In genomic region chr1:102628008-102628736, GRCh38 we compare ENCODE assay signal across 17 cellular contexts.
DNase-seq lines count a peak whose midpoint lies in the region; ATAC-seq and TF ChIP-seq lines count a peak whose summit lies in the region.
"Had no signal": no experiment of that assay in that cellular context is flagged by ENCODE, and none has a peak within 500 bp of the region (broad histone marks: within the 10 kb centered on the region; RNA-seq: fewer than 3 reads in every experiment).

No MANE protein-coding gene starts in this region.

- CTCF ChIA-PET in MCF 10A (lab: Yijun Ruan, JAX), result no interaction called here

- intact Hi-C loops in MCF 10A (cut with micrococcal nuclease), result no loop called here
- intact Hi-C loops in colonic mucosa (cut with DNase I), result no loop called here

- peak; percentile 34 for DNase-seq in EH (ENCODE audit: low read depth)
- DNase-seq in NCI-H526 (lab: John Stamatoyannopoulos, UW), result peak; percentile 48 to 71
- DNase-seq in MCF 10A (ENCODE audit: unreplicated experiment), result peak; percentile 20
- DNase-seq in activated CD8-positive, alpha-beta memory T cell treated with anti-CD3 and anti-CD28 coated beads, Interleukin-2, amount 50 U/mL, for 48 hours, result no peak
- DNase-seq in colonic mucosa, result no peak
- DNase-seq in HUDEP-2 (lab: John Stamatoyannopoulos, UW; ENCODE audit: unreplicated experiment in 76 of 76), result no peak
- DNase-seq: activated CD8-positive, alpha-beta memory T cell treated with anti-CD3 and anti-CD28 coated beads, Interleukin-2, amount 50 U/mL, for 4 hours; activated naive CD8-positive, alpha-beta T cell treated with anti-CD3 and anti-CD28 coated beads, Interleukin-2, amount 50 U/mL, for 24 hours; CD4-positive, alpha-beta memory T cell; H7; KG1; NCI-H82; tibial artery had no signal

- ATAC-seq in HG03432 (IDR thresholded peaks at IDR 0.05; ENCODE audit: unreplicated experiment), result no peak
- ATAC-seq: activated naive CD8-positive, alpha-beta T cell treated with anti-CD3 and anti-CD28 coated beads, Interleukin-2, amount 50 U/mL, for 24 hours had no signal

- peak overlapping the region; percentile 33 for H3K9ac ChIP-seq in neural cell (ENCODE audit: low read length)
- H3K9ac ChIP-seq in colonic mucosa (ENCODE audit: low read depth in 2 of 2, low read length in 2 of 2), result no peak overlapping the region

- no peak overlapping the region for H3K27ac Mint-ChIP-seq in MCF 10A (ENCODE audit: low read depth, unreplicated experiment)
- H3K27ac Mint-ChIP-seq: activated naive CD8-positive, alpha-beta T cell treated with anti-CD3 and anti-CD28 coated beads, Interleukin-2, amount 50 U/mL, for 24 hours; CD4-positive, alpha-beta memory T cell; mesothelial cell of epicardium had no signal

- H3K27me3 Mint-ChIP-seq in MCF 10A (ENCODE audit: insufficient read depth, unreplicated experiment), result no peaks in the 10 kb centered on the region
- H3K27me3 Mint-ChIP-seq: activated naive CD8-positive, alpha-beta T cell treated with anti-CD3 and anti-CD28 coated beads, Interleukin-2, amount 50 U/mL, for 24 hours; CD4-positive, alpha-beta memory T cell had no signal

- TF ChIP-seq RAD21 in neural cell (conservative IDR thresholded peaks at IDR 0.05), result peak; percentile 36

- H4K20me1 ChIP-seq in neural cell (ENCODE audit: insufficient read depth), result no peaks in the 10 kb centered on the region

- no peaks in the 10 kb centered on the region for H3K9me2 ChIP-seq in neural cell (ENCODE audit: insufficient read depth, low read length)

- peaks cover 8% of the 10 kb centered on the region for H3K4me1 Mint-ChIP-seq in MCF 10A (ENCODE audit: insufficient read depth, unreplicated experiment)
- H3K4me1 Mint-ChIP-seq: activated naive CD8-positive, alpha-beta T cell treated with anti-CD3 and anti-CD28 coated beads, Interleukin-2, amount 50 U/mL, for 24 hours; CD4-positive, alpha-beta memory T cell; mesothelial cell of epicardium had no signal

- peaks cover 12% of the 10 kb centered on the region for H3F3A ChIP-seq in neural cell (ENCODE audit: insufficient read depth, low read length, poor library complexity, severe bottlenecking)

- peak overlapping the region; percentile 60 for H3K27ac ChIP-seq in neural cell (ENCODE audit: low read length)
- no peak overlapping the region for H3K27ac ChIP-seq in colonic mucosa
- H3K27ac ChIP-seq: right atrium auricular region, tibial artery had no signal

- BruUV-seq in MCF 10A (replicated peaks; lab: Mats Ljungman, UMichigan), result no TSS peak

- H3K27me3 ChIP-seq in neural cell (ENCODE audit: insufficient read depth, low read depth, low read length), result no peaks in the 10 kb centered on the region
- H3K27me3 ChIP-seq in colonic mucosa, result no peaks in the 10 kb centered on the region
- H3K27me3 ChIP-seq: right atrium auricular region, tibial artery had no signal

- TF ChIP-seq EP300 in neural cell (conservative IDR thresholded peaks at IDR 0.05; ENCODE audit: poor library complexity, severe bottlenecking), result peak; percentile 70

- TF ChIP-seq CTCF in MCF 10A (IDR thresholded peaks at IDR 0.05; ENCODE audit: unreplicated experiment), result no peak
- TF ChIP-seq CTCF in neural cell (IDR thresholded peaks at IDR 0.05; ENCODE audit: poor library complexity, severe bottlenecking), result peak; percentile 48
- no peak for TF ChIP-seq CTCF in colonic mucosa (IDR thresholded peaks at IDR 0.05)

- H3K9me3 ChIP-seq in neural cell (ENCODE audit: low read length), result no peaks in the 10 kb centered on the region
- no peaks in the 10 kb centered on the region for H3K9me3 ChIP-seq in colonic mucosa
- H3K9me3 ChIP-seq: right atrium auricular region, tibial artery had no signal

- H3K36me3 Mint-ChIP-seq in MCF 10A (ENCODE audit: insufficient read depth, unreplicated experiment), result no peaks in the 10 kb centered on the region
- H3K36me3 Mint-ChIP-seq: CD4-positive, alpha-beta memory T cell; mesothelial cell of epicardium had no signal

- peak overlapping the region; percentile 56 for H3K4me2 ChIP-seq in neural cell (ENCODE audit: low read length)

- no peak overlapping the region for H2AFZ ChIP-seq in neural cell (ENCODE audit: low read depth, low read length)

- H3K4me1 ChIP-seq in colonic mucosa, result no peaks in the 10 kb centered on the region
- H3K4me1 ChIP-seq: right atrium auricular region, tibial artery had no signal

- H3K36me3 ChIP-seq in neural cell (ENCODE audit: insufficient read depth, low read length) (no peaks in the 10 kb centered on the region), colonic mucosa (no peaks in the 10 kb centered on the region)
- H3K36me3 ChIP-seq: right atrium auricular region, tibial artery had no signal

- H3K9me3 Mint-ChIP-seq in MCF 10A (ENCODE audit: unreplicated experiment), result no peaks in the 10 kb centered on the region
- H3K9me3 Mint-ChIP-seq: activated naive CD8-positive, alpha-beta T cell treated with anti-CD3 and anti-CD28 coated beads, Interleukin-2, amount 50 U/mL, for 24 hours; mesothelial cell of epicardium had no signal

- peak overlapping the region; percentile 58 for H3K4me3 Mint-ChIP-seq in MCF 10A (ENCODE audit: unreplicated experiment)
- H3K4me3 Mint-ChIP-seq: activated naive CD8-positive, alpha-beta T cell treated with anti-CD3 and anti-CD28 coated beads, Interleukin-2, amount 50 U/mL, for 24 hours; CD4-positive, alpha-beta memory T cell; mesothelial cell of epicardium had no signal

- H3K4me3 ChIP-seq in neural cell (ENCODE audit: low read length) (peak overlapping the region; percentile 52), colonic mucosa (no peak overlapping the region)
- H3K4me3 ChIP-seq: right atrium auricular region, tibial artery had no signal

- POLR2A ChIA-PET in MCF 10A (lab: Yijun Ruan, JAX), result no interaction called here

- no peaks in the 10 kb centered on the region for H3K79me2 ChIP-seq in neural cell (replicated peaks; ENCODE audit: insufficient read depth, low read length)

TF ChIP-seq in neural cell, 6 proteins besides CTCF, POLR2A, EP300 and RAD21:
- TF ChIP-seq TAF1 (IDR thresholded peaks at IDR 0.05; ENCODE audit: low read depth), result no peak
- peak; percentile 18 for TF ChIP-seq SMC3 (conservative IDR thresholded peaks at IDR 0.05; ENCODE audit: poor library complexity)
- TF ChIP-seq EZH2 (IDR thresholded peaks at IDR 0.05; ENCODE audit: borderline replicate concordance, insufficient read depth, low read length, poor library complexity, severe bottlenecking), result no peak
- no peak for TF ChIP-seq MXI1 (conservative IDR thresholded peaks at IDR 0.05; ENCODE audit: poor library complexity, severe bottlenecking)
- TF ChIP-seq POLR2AphosphoS5 (IDR thresholded peaks at IDR 0.05), result peak; percentile 62
- no peak for TF ChIP-seq REST (IDR thresholded peaks at IDR 0.05; ENCODE audit: borderline replicate concordance)

Comparison
In these comparisons a context has a peak if more than half of its experiments do, and no peak if none do; other contexts are left out.
1. DNase-seq: peak in EH (single experiment), NCI-H526 (2 of 2) and MCF 10A (single experiment); none in activated CD8-positive, alpha-beta memory T cell treated with anti-CD3 and anti-CD28 coated beads, Interleukin-2, amount 50 U/mL, for 48 hours (single experiment), colonic mucosa (single experiment) and HUDEP-2 (0 of 76).